Comparison of ENCODE assay signal across 8 cellular contexts in the genomic region with DNA sequence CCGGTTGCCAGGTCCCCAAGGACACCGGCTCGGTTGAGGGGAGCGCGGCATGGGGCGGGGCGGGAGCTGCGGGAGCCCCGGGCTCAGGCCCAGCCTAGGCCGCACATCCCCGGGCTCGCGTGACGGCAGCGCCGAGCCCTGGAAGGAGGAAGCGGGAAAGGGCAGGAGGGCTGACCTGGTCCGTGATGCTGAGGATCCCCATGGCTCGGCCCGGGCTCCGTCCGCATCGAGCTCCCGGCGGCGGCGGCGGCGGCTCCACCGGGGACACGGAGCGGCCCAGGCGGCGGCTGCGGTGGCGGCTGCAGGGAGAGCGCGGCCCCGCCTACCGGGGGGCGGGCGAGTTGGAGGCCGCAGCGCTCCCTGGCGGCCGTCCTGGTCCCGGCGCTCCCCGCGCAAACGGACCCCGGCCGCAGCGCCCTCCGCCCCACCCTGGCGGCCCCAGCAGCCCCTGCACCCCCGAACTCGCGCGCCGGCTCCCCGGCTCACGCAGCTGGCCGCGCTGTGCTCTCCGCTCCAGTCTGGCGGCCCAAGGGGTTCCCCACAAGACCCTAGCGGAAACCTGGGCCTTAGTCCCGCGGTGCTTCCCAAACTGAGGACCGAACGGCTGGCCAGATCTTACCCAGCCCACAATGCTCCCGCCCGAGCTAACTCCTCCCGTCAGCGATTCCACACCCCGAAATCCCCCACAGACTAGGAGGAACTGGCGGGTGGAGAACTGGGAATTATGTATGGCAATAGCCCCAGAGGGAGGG. TPM values are rescaled to one million over a fixed set of nuclear protein-coding genes. Genes with fewer than 3 reads are reported as not detected.
DNase-seq lines count a peak whose midpoint lies in the region; ATAC-seq and TF ChIP-seq lines count a peak whose summit lies in the region.

A gene (minus strand): TSS at position 317 of the 752 bp plus-strand sequence. CDS start 115 bp downstream, at position 202.

- intact Hi-C loops in right lobe of liver (cut with DNase I) = no loop called here

- H3K27ac ChIP-seq in BLaER1 (peak within 1 kb of the TSS; percentile 86), right lobe of liver (peak within 1 kb of the TSS; percentile 74 to 86 (median 75))

- H3K4me3 ChIP-seq in BLaER1 = peak within 1 kb of the TSS; percentile 86
- H3K4me3 ChIP-seq in right lobe of liver = peak within 1 kb of the TSS; percentile 93 to 97 (median 97)

- peak; percentile 65 for DNase-seq in NCI-H460 (ENCODE audit: extremely low read depth, low read depth)
- peak; percentile 65 for DNase-seq in activated CD4-positive, alpha-beta T cell treated with anti-CD3 and anti-CD28 coated beads, Interleukin-2, amount 50 U/mL, for 24 hours (ENCODE audit: low read depth in 1 of 2, low spot score in 1 of 2)
- DNase-seq in dermis microvascular lymphatic vessel endothelial cell (ENCODE audit: low read depth in 2 of 2) = peak; percentile 16 to 72
- DNase-seq in right lobe of liver = peak; percentile 79 to 86 (median 81)
- peak; percentile 77 for DNase-seq in stimulated activated CD4-positive, alpha-beta T cell treated with anti-CD3 and anti-CD28 coated beads, Interleukin-4, amount 100 ng/mL, for 24 hours

- WGBS in right lobe of liver (ENCODE audit: insufficient coverage, low coverage, low lambda C conversion rate, missing lambda C conversion rate) = 0% methylated on average over 8 of the region's 78 CpGs

- peak; percentile 40 for TF ChIP-seq POLR2A in right lobe of liver (IDR thresholded peaks at IDR 0.05)

- H3K36me3 ChIP-seq in BLaER1 (peaks cover 36% of the 10 kb centered on the region), right lobe of liver (peaks cover 0 to 35% (median 11%) of the 10 kb centered on the region in 4 donors)

- H3K4me2 ChIP-seq in BLaER1 = peak within 1 kb of the TSS; percentile 90

- H3K9me3 ChIP-seq in BLaER1 = no peaks in the 10 kb centered on the region
- no peaks in the 10 kb centered on the region for H3K9me3 ChIP-seq in right lobe of liver

- peak; percentile 69 to 96 (median 78) for TF ChIP-seq CTCF in right lobe of liver (IDR thresholded peaks at IDR 0.05)

- H3K9ac ChIP-seq in BLaER1 = peak within 1 kb of the TSS; percentile 92

- ATAC-seq in GM19043 (IDR thresholded peaks at IDR 0.05; ENCODE audit: low read depth, unreplicated experiment) (peak; percentile 89), HG03342 (IDR thresholded peaks at IDR 0.05; ENCODE audit: unreplicated experiment) (peak; percentile 89), right lobe of liver (peak; percentile 95 to 100 (median 98))

- H3K4me1 ChIP-seq in BLaER1 (peaks cover 22% of the 10 kb centered on the region), right lobe of liver (peaks cover 0 to 15% (median 7%) of the 10 kb centered on the region in 4 donors)

- H4K20me1 ChIP-seq in BLaER1 = peaks cover 23% of the 10 kb centered on the region

- H3K27me3 ChIP-seq in BLaER1 (no peaks in the 10 kb centered on the region), right lobe of liver (no peaks in the 10 kb centered on the region)

RNA-seq across cellular contexts. Expression of the gene that starts here (rescaled TPM):
- total RNA-seq in NCI-H460 (2014; rRNA removed; shearing (Covaris generic)) = 29.0 and 32.7 TPM in 2 replicates
- polyA plus RNA-seq in NCI-H460 (2014; cell fraction: nucleus; rRNA removed) = 29.1 and 30.3 TPM in 2 replicates
- total RNA-seq in dermis microvascular lymphatic vessel endothelial cell (10.1 and 17.1 TPM in 2 replicates), right lobe of liver (10 to 100 TPM; 10.6 to 16.1 (median 12.2) TPM)

Comparison
In these comparisons a context has a peak if more than half of its experiments do, and no peak if none do; other contexts are left out.
1. Peak in every context shown above with its lines: DNase-seq, ATAC-seq, H3K4me3 ChIP-seq and H3K27ac ChIP-seq.